ENCODE assay signal across 8 cellular contexts in the genomic region with DNA sequence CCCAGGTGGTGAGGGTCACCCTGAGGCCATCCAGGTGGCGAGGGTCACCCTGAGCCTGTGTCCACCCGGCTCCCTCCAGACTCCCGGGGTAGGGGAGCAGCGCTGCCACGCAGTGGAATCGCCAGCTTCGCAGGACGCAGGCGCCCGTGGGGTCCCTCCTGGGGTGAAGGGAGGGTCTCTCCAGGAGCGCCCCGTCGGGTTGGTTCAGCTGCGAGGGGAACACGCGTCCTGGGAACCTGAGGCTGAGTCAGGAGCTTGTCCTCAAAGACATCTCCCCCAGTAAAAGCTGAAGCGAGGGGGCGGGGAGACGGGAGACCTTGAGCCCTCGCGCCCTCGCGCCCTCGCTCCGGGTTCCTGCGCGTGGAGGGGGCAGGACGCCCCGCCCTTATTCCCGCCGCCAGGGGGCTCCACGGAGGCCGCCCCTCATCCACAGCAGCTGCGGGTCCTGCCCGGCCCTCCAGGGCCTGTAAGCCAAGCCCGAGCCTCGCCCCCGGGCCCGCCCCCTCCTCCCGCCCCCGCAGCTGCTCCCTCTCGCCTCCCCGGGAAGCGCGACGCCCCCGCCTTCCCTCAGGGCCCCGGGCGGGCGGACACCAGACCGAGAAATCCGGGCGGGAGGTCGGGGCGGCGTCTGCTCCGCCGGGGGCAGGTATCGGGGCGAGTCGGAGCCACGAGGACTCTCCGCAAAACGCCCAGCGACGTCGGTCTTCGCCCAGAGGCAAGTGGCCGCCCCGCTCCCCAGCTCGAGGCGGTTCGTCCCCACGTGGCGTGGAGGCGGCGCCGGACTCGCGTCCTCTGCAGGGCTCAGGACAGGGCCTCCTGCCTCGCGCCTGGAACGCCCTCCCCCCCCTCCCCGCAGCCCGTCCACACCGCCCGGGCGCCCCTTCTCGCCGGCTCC. TPM values are rescaled to one million over a fixed set of nuclear protein-coding genes. Genes with fewer than 3 reads are reported as not detected.
A peak's percentile ranks its signal among the peaks of the same experiment; 100 is the strongest.
DNase-seq lines count a peak whose midpoint lies in the region; ATAC-seq and TF ChIP-seq lines count a peak whose summit lies in the region.
"Had no signal": no experiment of that assay in that cellular context is flagged by ENCODE, and none has a peak within 500 bp of the region (broad histone marks: within the 10 kb centered on the region; RNA-seq: fewer than 3 reads in every experiment).

No MANE protein-coding gene starts in this region.

- H3K27me3 ChIP-seq in smooth muscle cell (ENCODE audit: low read depth), result peaks cover 16% of the 10 kb centered on the region

- H3K9ac ChIP-seq in smooth muscle cell (ENCODE audit: low read depth), result no peak overlapping the region

- no peak overlapping the region for H3K4me3 ChIP-seq in smooth muscle cell

- peak; percentile 52 for ATAC-seq in left ventricle myocardium superior

- WGBS in smooth muscle cell (ENCODE audit: low lambda C conversion rate), result 30% methylated on average over 60 of the region's 90 CpGs

- H3K4me2 ChIP-seq in smooth muscle cell, result peak overlapping the region; percentile 74

- no peaks in the 10 kb centered on the region for H3K4me1 ChIP-seq in smooth muscle cell (ENCODE audit: low read depth)

- H3K36me3 ChIP-seq in smooth muscle cell (ENCODE audit: low read depth), result no peaks in the 10 kb centered on the region

- no peaks in the 10 kb centered on the region for H3K79me2 ChIP-seq in smooth muscle cell (ENCODE audit: low read depth)

- no peaks in the 10 kb centered on the region for H4K20me1 ChIP-seq in smooth muscle cell (ENCODE audit: low read depth)

- peaks cover 4% of the 10 kb centered on the region for H3K9me3 ChIP-seq in smooth muscle cell (replicated peaks; ENCODE audit: low read depth)

- no peak overlapping the region for H2AFZ ChIP-seq in smooth muscle cell (ENCODE audit: low read depth)

- no peaks in the 10 kb centered on the region for H3F3A ChIP-seq in smooth muscle cell (ENCODE audit: low read depth)

- in situ Hi-C loops in GM13977 (cut with MboI; ENCODE audit: low pct_unique_long_range_greater_than_20kb, low sequenced_read_pairs, unreplicated experiment), result no loop called here

- DNase-seq in GM13977 (ENCODE audit: low spot score), result no peak
- DNase-seq in activated CD8-positive, alpha-beta memory T cell treated with anti-CD3 and anti-CD28 coated beads for 24 hours, result peak; percentile 73
- DNase-seq in left ventricle myocardium superior, result no peak
- no peak for DNase-seq in smooth muscle cell (lab: John Stamatoyannopoulos, UW; ENCODE audit: unreplicated experiment)
- no peak for DNase-seq in activated gamma-delta T cell treated with Interleukin-2 at 50 U/mL for 16 hours
- no peak for DNase-seq in hepatic stellate cell (ENCODE audit: low spot score)
- no peak for DNase-seq in GM03348 (ENCODE audit: low spot score)
- DNase-seq: activated gamma-delta T cell had no signal

- intact Hi-C loops in left ventricle myocardium superior (cut with micrococcal nuclease), result no loop called here

- no peak overlapping the region for H3K27ac ChIP-seq in smooth muscle cell (ENCODE audit: low read depth)

- peak; percentile 37 for TF ChIP-seq CTCF in GM13977 (IDR thresholded peaks at IDR 0.05; ENCODE audit: extremely low read depth, insufficient read depth, missing control alignments)
- peak; percentile 51 for TF ChIP-seq CTCF in smooth muscle cell (IDR thresholded peaks at IDR 0.05; ENCODE audit: borderline replicate concordance, insufficient read depth, poor library complexity, severe bottlenecking)

RNA-seq across cellular contexts. Expression of gene PIM3, which starts 22.8 kb away (rescaled TPM):
- total RNA-seq in left ventricle myocardium superior, result 65.1 TPM
- total RNA-seq in smooth muscle cell, result 19.1 and 20.1 TPM in 2 replicates
- 43.3 and 51.9 TPM in 2 replicates for polyA plus RNA-seq in smooth muscle cell

RNA-seq across cellular contexts. Expression of gene IL17REL, which starts 29.2 kb away (rescaled TPM):
- not detected for total RNA-seq in left ventricle myocardium superior
- total RNA-seq in smooth muscle cell, result 0.04 TPM in 1 of 2 replicates, not detected in the other
- polyA plus RNA-seq in smooth muscle cell, result not detected in 2 replicates
